In genomic region chr13:76672422-76672821, GRCh38 we compare ENCODE assay signal across 17 cellular contexts.
DNase-seq lines count a peak whose midpoint lies in the region; TF ChIP-seq lines count a peak whose summit lies in the region.
"Had no signal": no experiment of that assay in that cellular context is flagged by ENCODE, and none has a peak within 500 bp of the region (broad histone marks: within the 10 kb centered on the region; RNA-seq: fewer than 3 reads in every experiment).

No MANE protein-coding gene starts in this region.

- H3K4me1 ChIP-seq in ovary (ENCODE audit: insufficient read depth), result peaks cover 3% of the 10 kb centered on the region

- peak; percentile 13 for DNase-seq in HCEC 1CT
- peak; percentile 56 for DNase-seq in RPMI8226
- peak; percentile 77 for DNase-seq in epithelial cell of esophagus (ENCODE audit: low read depth)
- peak in 3 of 5 donors; percentile 21 to 32 (median 23) for DNase-seq in ovary
- no peak for DNase-seq in CD1c-positive myeloid dendritic cell (ENCODE audit: extremely low spot score)
- DNase-seq in cerebellar nuclear complex (lab: John Stamatoyannopoulos, UW), result no peak
- DNase-seq in activated naive CD4-positive, alpha-beta T cell treated with Interleukin-2 at 50 U/mL for 16 hours, result no peak
- DNase-seq: activated CD4-positive, CD25-positive, alpha-beta regulatory T cell; AML-193; amygdala; Calu3; NCI-H1930; NCI-H446 treated with DMSO at 0.1 percent for 48 hours; SHP77 treated with DMSO at 0.1 percent for 48 hours; stimulated activated CD4-positive, alpha-beta T cell treated with anti-CD3 and anti-CD28 coated beads, Interleukin-2, amount 100 ng/mL, for 48 hours; substantia nigra had no signal

- TF ChIP-seq EP300 in ovary (IDR thresholded peaks at IDR 0.05), result no peak

- no peak for TF ChIP-seq CTCF in epithelial cell of esophagus (IDR thresholded peaks at IDR 0.05; ENCODE audit: insufficient read depth, low read depth, low read length, missing control alignments)
- no peak for TF ChIP-seq CTCF in ovary (IDR thresholded peaks at IDR 0.05)

- H3K36me3 ChIP-seq in ovary, result no peaks in the 10 kb centered on the region
- H3K36me3 ChIP-seq: neutrophil had no signal

- H3K9me3 ChIP-seq in ovary, result no peaks in the 10 kb centered on the region
- H3K9me3 ChIP-seq: neutrophil had no signal

- no peak overlapping the region for H3K27ac ChIP-seq in ovary
- H3K27ac ChIP-seq: neutrophil had no signal

- H3K4me3 ChIP-seq in epithelial cell of esophagus (ENCODE audit: low read length), result no peak overlapping the region
- H3K4me3 ChIP-seq in ovary, result no peak overlapping the region

- no peak for TF ChIP-seq POLR2A in ovary (IDR thresholded peaks at IDR 0.05)

- intact Hi-C loops in ovary (cut with DNase I), result no loop called here

- WGBS in ovary, 3 donors, result 58 to 65% (median 61%) methylated on average over 2 of the region's 2 CpGs

- H3K27me3 ChIP-seq in ovary, result no peaks in the 10 kb centered on the region
- H3K27me3 ChIP-seq: neutrophil had no signal

Comparison
In these comparisons a context has a peak if more than half of its experiments do, and no peak if none do; other contexts are left out.
1. DNase-seq: peak in HCEC 1CT (single experiment), RPMI8226 (single experiment), epithelial cell of esophagus (single experiment) and ovary (3 of 5); none in CD1c-positive myeloid dendritic cell (single experiment), cerebellar nuclear complex (0 of 2) and activated naive CD4-positive, alpha-beta T cell treated with Interleukin-2 at 50 U/mL for 16 hours (single experiment).